Comparison of ENCODE assay signal across 25 cellular contexts in the genomic region with DNA sequence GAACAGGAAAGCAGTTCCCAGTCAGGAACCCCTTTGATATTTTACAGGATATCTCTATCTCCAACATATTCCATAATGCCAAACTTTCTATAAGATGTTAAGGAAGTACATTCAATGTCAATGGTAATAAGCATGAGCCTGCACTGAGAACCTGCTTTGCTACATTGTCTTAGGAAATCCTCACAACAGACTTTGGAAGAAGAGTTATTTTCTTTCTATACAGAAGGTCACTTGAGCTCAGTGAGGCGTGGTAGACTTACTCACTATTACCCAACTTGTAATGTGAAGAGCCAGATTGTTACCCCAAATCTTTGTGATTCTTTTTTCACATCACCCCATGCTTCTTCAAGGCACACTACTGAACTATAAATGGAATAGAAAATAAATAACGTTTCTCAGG.
A peak's percentile ranks its signal among the peaks of the same experiment; 100 is the strongest.
DNase-seq lines count a peak whose midpoint lies in the region; ATAC-seq, FAIRE-seq and TF ChIP-seq lines count a peak whose summit lies in the region.
"Had no signal": no experiment of that assay in that cellular context is flagged by ENCODE, and none has a peak within 500 bp of the region (broad histone marks: within the 10 kb centered on the region; RNA-seq: fewer than 3 reads in every experiment).

No MANE protein-coding gene starts in this region.

- H3K4me1 Mint-ChIP-seq in MCF 10A (ENCODE audit: insufficient read depth, unreplicated experiment): peaks cover 11% of the 10 kb centered on the region
- H3K4me1 Mint-ChIP-seq: B cell had no signal

- no peak overlapping the region for H3K27ac ChIP-seq in breast epithelium
- no peak overlapping the region for H3K27ac ChIP-seq in tibial artery
- H3K27ac ChIP-seq in WERI-Rb-1: no peak overlapping the region
- H3K27ac ChIP-seq: 22Rv1, BLaER1, C4-2B had no signal

- FAIRE-seq in bronchial epithelial cell (lab: Jason Lieb, UNC): no peak
- FAIRE-seq: A204.1, GM12878, GM19239, H54 had no signal

- H3K27me3 ChIP-seq in breast epithelium (no peaks in the 10 kb centered on the region), bronchial epithelial cell (ENCODE audit: control insufficient read depth, insufficient read depth, low read length) (no peaks in the 10 kb centered on the region), tibial artery (no peaks in the 10 kb centered on the region), WERI-Rb-1 (ENCODE audit: insufficient read depth, low read depth, severe bottlenecking) (no peaks in the 10 kb centered on the region)
- H3K27me3 ChIP-seq: BLaER1 had no signal

- TF ChIP-seq POLR2A in breast epithelium (IDR thresholded peaks at IDR 0.05): no peak

- CTCF ChIA-PET in MCF 10A (lab: Yijun Ruan, JAX): interaction anchor here (0.6 to 1.0 kb wide), 5 partner anchors 13 to 867 kb away, joined by 3 to 6 read pairs (median 3); no protein-coding TSS in a partner anchor

- POLR2A ChIA-PET in MCF 10A (lab: Yijun Ruan, JAX): interaction anchor here (0.6 to 1.3 kb wide), 2 partner anchors 10 to 1307 kb away, joined by 3 to 4 read pairs; no protein-coding TSS in a partner anchor

- H3K4me3 ChIP-seq in breast epithelium: no peak overlapping the region
- H3K4me3 ChIP-seq in bronchial epithelial cell (ENCODE audit: low read depth, low read length): no peak overlapping the region
- no peak overlapping the region for H3K4me3 ChIP-seq in tibial artery
- H3K4me3 ChIP-seq in WERI-Rb-1 (ENCODE audit: low read depth, low read length): no peak overlapping the region
- H3K4me3 ChIP-seq: BLaER1, GM12878, HAP-1 had no signal

- no peaks in the 10 kb centered on the region for H3K9me3 Mint-ChIP-seq in MCF 10A (ENCODE audit: unreplicated experiment)

- H3K36me3 ChIP-seq in breast epithelium: no peaks in the 10 kb centered on the region
- no peaks in the 10 kb centered on the region for H3K36me3 ChIP-seq in bronchial epithelial cell (ENCODE audit: control insufficient read depth, insufficient read depth, low read length)
- no peaks in the 10 kb centered on the region for H3K36me3 ChIP-seq in tibial artery
- no peaks in the 10 kb centered on the region for H3K36me3 ChIP-seq in WERI-Rb-1
- H3K36me3 ChIP-seq: BLaER1, HAP-1 had no signal

- H3K36me3 Mint-ChIP-seq in MCF 10A (ENCODE audit: insufficient read depth, unreplicated experiment): peaks cover 4% of the 10 kb centered on the region
- H3K36me3 Mint-ChIP-seq: CD4-positive, CD25-positive, alpha-beta regulatory T cell; CD8-positive, alpha-beta T cell had no signal

- H3K4me1 ChIP-seq in breast epithelium: no peaks in the 10 kb centered on the region
- no peaks in the 10 kb centered on the region for H3K4me1 ChIP-seq in tibial artery
- H3K4me1 ChIP-seq: BLaER1, HAP-1 had no signal

- no peak overlapping the region for H3K4me3 Mint-ChIP-seq in MCF 10A (ENCODE audit: unreplicated experiment)
- H3K4me3 Mint-ChIP-seq: B cell; CD4-positive, CD25-positive, alpha-beta regulatory T cell; CD8-positive, alpha-beta T cell had no signal

- BruUV-seq in MCF 10A (replicated peaks; lab: Mats Ljungman, UMichigan): no TSS peak

- no peak overlapping the region for H3K27ac Mint-ChIP-seq in MCF 10A (ENCODE audit: low read depth, unreplicated experiment)
- H3K27ac Mint-ChIP-seq: B cell; CD4-positive, CD25-positive, alpha-beta regulatory T cell; CD8-positive, alpha-beta T cell had no signal

- intact Hi-C loops in MCF 10A (cut with micrococcal nuclease) (no loop called here), breast epithelium (cut with DNase I; ENCODE audit: low total_unique reads) (no loop called here), tibial artery (cut with DNase I; ENCODE audit: low total_unique reads) (no loop called here)

- no peak for TF ChIP-seq CTCF in MCF 10A (IDR thresholded peaks at IDR 0.05; ENCODE audit: unreplicated experiment)
- TF ChIP-seq CTCF in breast epithelium (IDR thresholded peaks at IDR 0.05): no peak
- TF ChIP-seq CTCF in bronchial epithelial cell (IDR thresholded peaks at IDR 0.05; ENCODE audit: insufficient read depth, low read length, severe bottlenecking): no peak
- no peak for TF ChIP-seq CTCF in tibial artery (IDR thresholded peaks at IDR 0.05)
- TF ChIP-seq CTCF in WERI-Rb-1 (IDR thresholded peaks at IDR 0.05; ENCODE audit: low read depth, low read length): no peak

- ATAC-seq in esophagus mucosa: peak; percentile 69
- ATAC-seq: CD8-positive, alpha-beta T cell; GM12878 had no signal

- H3K9me3 ChIP-seq in breast epithelium (no peaks in the 10 kb centered on the region), tibial artery (no peaks in the 10 kb centered on the region), WERI-Rb-1 (ENCODE audit: severe bottlenecking) (peaks cover 3% of the 10 kb centered on the region)
- H3K9me3 ChIP-seq: BLaER1, HAP-1 had no signal

- DNase-seq in MCF 10A (ENCODE audit: unreplicated experiment) (peak; percentile 2), breast epithelium (ENCODE audit: low spot score in 2 of 2) (no peak), bronchial epithelial cell (ENCODE audit: low read depth) (peak; percentile 65), tibial artery (no peak), WERI-Rb-1 (no peak), NCI-H146 (lab: John Stamatoyannopoulos, UW) (no peak), NCI-H524 treated with DMSO at 0.1 percent for 48 hours (lab: John Stamatoyannopoulos, UW) (no peak)
- DNase-seq: Caco-2; CD4-positive, CD25-positive, alpha-beta regulatory T cell; CD8-positive, alpha-beta T cell; DMS 273 treated with DMSO at 0.1 percent for 48 hours; DMS79; EL; GDM1; GOT3 had no signal

- no peaks in the 10 kb centered on the region for H3K27me3 Mint-ChIP-seq in MCF 10A (ENCODE audit: insufficient read depth, unreplicated experiment)
- H3K27me3 Mint-ChIP-seq: B cell; CD4-positive, CD25-positive, alpha-beta regulatory T cell had no signal

Comparison
In these comparisons a context has a peak if more than half of its experiments do, and no peak if none do; other contexts are left out.
1. DNase-seq: peak in MCF 10A (single experiment) and bronchial epithelial cell (single experiment); none in breast epithelium (0 of 2), tibial artery (0 of 2), WERI-Rb-1 (single experiment), NCI-H146 (single experiment) and NCI-H524 treated with DMSO at 0.1 percent for 48 hours (single experiment).